Comparison of ENCODE assay signal across 9 cellular contexts in genomic region chr19:23056516-23056915, GRCh38. TPM values are rescaled to one million over a fixed set of nuclear protein-coding genes. Genes with fewer than 3 reads are reported as not detected.
"Had no signal": no experiment of that assay in that cellular context is flagged by ENCODE, and none has a peak within 500 bp of the region (broad histone marks: within the 10 kb centered on the region; RNA-seq: fewer than 3 reads in every experiment).

No MANE protein-coding gene starts in this region.

- H3K4me1 Mint-ChIP-seq: GM23338, H9, IgD-negative memory B cell had no signal

- FAIRE-seq: H1, H54, HTR-8/SVneo had no signal

- DNase-seq: H9, HCEC 1CT, KG1 had no signal

- H2AFZ ChIP-seq: GM23338 had no signal

- H3K27ac Mint-ChIP-seq: GM23338, H9, IgD-negative memory B cell had no signal

- H3K4me2 ChIP-seq: GM23338 had no signal

- H3K4me3 Mint-ChIP-seq: GM23338, H9, IgD-negative memory B cell had no signal

- ATAC-seq: GM23338 had no signal

- H3K27me3 Mint-ChIP-seq: IgD-negative memory B cell had no signal

- H3K4me3 ChIP-seq: GM23338 had no signal

- H3K36me3 Mint-ChIP-seq: IgD-negative memory B cell had no signal

RNA-seq across cellular contexts. Expression of gene ZNF728, which starts 53.5 kb away (rescaled TPM):
- total RNA-seq: H1, H9, HT-29 had no signal
- polyA plus RNA-seq: GM23338, H1, IgD-negative memory B cell had no signal
